ENCODE assay signal across 10 cellular contexts in the genomic region with DNA sequence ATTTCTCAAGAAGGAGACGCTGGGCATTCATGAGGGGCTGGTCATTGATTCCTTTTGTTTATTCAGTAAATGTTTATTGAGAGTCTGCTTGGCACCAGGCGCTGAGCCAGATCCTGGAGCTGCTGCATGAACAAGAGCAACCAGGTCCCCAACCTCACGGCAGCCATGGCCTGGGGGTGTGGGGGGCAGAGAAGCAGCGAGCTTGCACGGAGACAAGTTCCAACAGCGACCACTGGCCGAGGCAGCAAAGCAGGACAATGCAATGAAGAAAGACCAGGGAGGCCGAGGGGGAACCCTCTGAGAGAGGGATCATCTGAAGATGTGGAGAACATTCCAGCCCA.
"Had no signal": no experiment of that assay in that cellular context is flagged by ENCODE, and none has a peak within 500 bp of the region (broad histone marks: within the 10 kb centered on the region; RNA-seq: fewer than 3 reads in every experiment).

No MANE protein-coding gene starts in this region.

- H3K36me3 ChIP-seq: breast epithelium had no signal

- H3K9me3 Mint-ChIP-seq: activated naive CD8-positive, alpha-beta T cell treated with anti-CD3 and anti-CD28 coated beads, Interleukin-2, amount 10 ng/mL, durations not matched to agents 7 days and 5 days; naive thymus-derived CD8-positive, alpha-beta T cell; type B pancreatic cell had no signal

- H3K27ac Mint-ChIP-seq: activated CD4-positive, alpha-beta T cell treated with anti-CD3 and anti-CD28 coated beads for 36 hours; activated naive CD8-positive, alpha-beta T cell treated with anti-CD3 and anti-CD28 coated beads, Interleukin-2, amount 10 ng/mL, durations not matched to agents 7 days and 5 days; type B pancreatic cell had no signal

- H3K27ac ChIP-seq: breast epithelium, spleen had no signal

- H3K36me3 Mint-ChIP-seq: type B pancreatic cell had no signal

- H3K4me3 ChIP-seq: breast epithelium, dorsolateral prefrontal cortex, lung, spleen had no signal

- H3K4me3 Mint-ChIP-seq: activated CD4-positive, alpha-beta T cell treated with anti-CD3 and anti-CD28 coated beads for 36 hours; activated naive CD8-positive, alpha-beta T cell treated with anti-CD3 and anti-CD28 coated beads, Interleukin-2, amount 10 ng/mL, durations not matched to agents 7 days and 5 days; type B pancreatic cell had no signal

- H3K27me3 Mint-ChIP-seq: activated CD4-positive, alpha-beta T cell treated with anti-CD3 and anti-CD28 coated beads for 36 hours; activated naive CD8-positive, alpha-beta T cell treated with anti-CD3 and anti-CD28 coated beads, Interleukin-2, amount 10 ng/mL, durations not matched to agents 7 days and 5 days; naive thymus-derived CD8-positive, alpha-beta T cell had no signal

- H3K27me3 ChIP-seq: breast epithelium, dorsolateral prefrontal cortex, spleen had no signal

- ATAC-seq: activated CD4-positive, alpha-beta T cell treated with anti-CD3 and anti-CD28 coated beads for 36 hours had no signal

- H3K9me3 ChIP-seq: breast epithelium, spleen had no signal

- FAIRE-seq: endometrium had no signal

- H3K4me1 ChIP-seq: breast epithelium had no signal

- DNase-seq: activated CD4-positive, alpha-beta T cell treated with anti-CD3 and anti-CD28 coated beads for 36 hours; activated naive CD8-positive, alpha-beta T cell treated with anti-CD3 and anti-CD28 coated beads, Interleukin-2, amount 10 ng/mL, durations not matched to agents 7 days and 5 days; dorsolateral prefrontal cortex; left colon; spleen had no signal
